In genomic region chr2:134421556-134422328, GRCh38 we compare ENCODE assay signal across 21 cellular contexts.
"Had no signal": no experiment of that assay in that cellular context is flagged by ENCODE, and none has a peak within 500 bp of the region (broad histone marks: within the 10 kb centered on the region; RNA-seq: fewer than 3 reads in every experiment).

No MANE protein-coding gene starts in this region.

- H3K27me3 Mint-ChIP-seq: activated CD4-positive, alpha-beta T cell treated with anti-CD3 and anti-CD28 coated beads, Interleukin-2, amount 10 ng/mL, durations not matched to agents 7 days and 5 days; activated naive CD4-positive, alpha-beta T cell treated with anti-CD3 and anti-CD28 coated beads, Interleukin-2, amount 10 ng/mL, durations not matched to agents 7 days and 5 days; activated naive CD8-positive, alpha-beta T cell treated with anti-CD3 and anti-CD28 coated beads, Interleukin-2, amount 50 U/mL, for 24 hours; activated T-cell treated with anti-CD3 and anti-CD28 coated beads, Interleukin-2, amount 50 U/mL, for 24 hours had no signal

- H3K4me3 Mint-ChIP-seq: activated CD4-positive, alpha-beta T cell treated with anti-CD3 and anti-CD28 coated beads, Interleukin-2, amount 10 ng/mL, durations not matched to agents 7 days and 5 days; activated CD8-positive, alpha-beta T cell treated with anti-CD3 and anti-CD28 coated beads, Interleukin-2, amount 10 ng/mL, durations not matched to agents 7 days and 5 days; activated naive CD4-positive, alpha-beta T cell treated with anti-CD3 and anti-CD28 coated beads, Interleukin-2, amount 10 ng/mL, durations not matched to agents 7 days and 5 days; activated naive CD8-positive, alpha-beta T cell treated with anti-CD3 and anti-CD28 coated beads, Interleukin-2, amount 50 U/mL, for 24 hours; activated T-cell treated with anti-CD3 and anti-CD28 coated beads, Interleukin-2, amount 50 U/mL, for 24 hours; natural killer cell; T-helper 1 cell treated with Interleukin-12 subunit alpha and Interleukin-12 subunit beta and Interleukin-4 antibody, amounts not matched to agents 30 μg/mL and 1 μg/mL, for 36 hours had no signal

- H3K9me3 ChIP-seq: gastroesophageal sphincter, lower lobe of right lung, neutrophil, thoracic aorta, upper lobe of left lung had no signal

- H3K27ac Mint-ChIP-seq: activated CD4-positive, alpha-beta T cell treated with anti-CD3 and anti-CD28 coated beads, Interleukin-2, amount 10 ng/mL, durations not matched to agents 7 days and 5 days; activated CD8-positive, alpha-beta T cell treated with anti-CD3 and anti-CD28 coated beads, Interleukin-2, amount 10 ng/mL, durations not matched to agents 7 days and 5 days; activated naive CD4-positive, alpha-beta T cell treated with anti-CD3 and anti-CD28 coated beads, Interleukin-2, amount 10 ng/mL, durations not matched to agents 7 days and 5 days; activated naive CD8-positive, alpha-beta T cell treated with anti-CD3 and anti-CD28 coated beads, Interleukin-2, amount 50 U/mL, for 24 hours; activated T-cell treated with anti-CD3 and anti-CD28 coated beads, Interleukin-2, amount 50 U/mL, for 24 hours; natural killer cell; T-helper 1 cell treated with Interleukin-12 subunit alpha and Interleukin-12 subunit beta and Interleukin-4 antibody, amounts not matched to agents 30 μg/mL and 1 μg/mL, for 36 hours had no signal

- H3K36me3 ChIP-seq: brain microvascular endothelial cell, thoracic aorta had no signal

- H3K4me1 ChIP-seq: lower lobe of right lung, upper lobe of left lung had no signal

- H3K4me3 ChIP-seq: coronary artery, gastroesophageal sphincter, hepatocyte, lower lobe of right lung, thoracic aorta, upper lobe of left lung had no signal

- DNase-seq: activated CD4-positive, alpha-beta T cell treated with anti-CD3 and anti-CD28 coated beads, Interleukin-2, amount 10 ng/mL, durations not matched to agents 7 days and 5 days; activated CD8-positive, alpha-beta T cell treated with anti-CD3 and anti-CD28 coated beads, Interleukin-2, amount 10 ng/mL, durations not matched to agents 7 days and 5 days; activated effector memory CD4-positive, alpha-beta T cell treated with Interleukin-2 at 50 U/mL for 16 hours; activated naive CD4-positive, alpha-beta T cell treated with anti-CD3 and anti-CD28 coated beads, Interleukin-2, amount 10 ng/mL, durations not matched to agents 7 days and 5 days; activated naive CD8-positive, alpha-beta T cell treated with anti-CD3 and anti-CD28 coated beads, Interleukin-2, amount 50 U/mL, for 24 hours; activated T-cell treated with anti-CD3 and anti-CD28 coated beads, Interleukin-2, amount 50 U/mL, for 24 hours; aorta; brain microvascular endothelial cell; effector CD4-positive, alpha-beta T cell; lower lobe of right lung; natural killer cell; small intestine; stimulated activated CD4-positive, alpha-beta T cell treated with anti-CD3 and anti-CD28 coated beads, Interleukin-4, amount 100 ng/mL, for 1 hour; upper lobe of left lung had no signal

- H3K9me3 Mint-ChIP-seq: activated CD4-positive, alpha-beta T cell treated with anti-CD3 and anti-CD28 coated beads, Interleukin-2, amount 10 ng/mL, durations not matched to agents 7 days and 5 days; activated naive CD4-positive, alpha-beta T cell treated with anti-CD3 and anti-CD28 coated beads, Interleukin-2, amount 10 ng/mL, durations not matched to agents 7 days and 5 days; activated naive CD8-positive, alpha-beta T cell treated with anti-CD3 and anti-CD28 coated beads, Interleukin-2, amount 50 U/mL, for 24 hours; activated T-cell treated with anti-CD3 and anti-CD28 coated beads, Interleukin-2, amount 50 U/mL, for 24 hours; natural killer cell; T-helper 1 cell treated with Interleukin-12 subunit alpha and Interleukin-12 subunit beta and Interleukin-4 antibody, amounts not matched to agents 30 μg/mL and 1 μg/mL, for 36 hours had no signal

- H3K27ac ChIP-seq: brain microvascular endothelial cell, coronary artery, gastroesophageal sphincter, hepatocyte, lower lobe of right lung, neutrophil, upper lobe of left lung had no signal

- H3K27me3 ChIP-seq: brain microvascular endothelial cell, gastroesophageal sphincter, hepatocyte, neutrophil, upper lobe of left lung had no signal

- ATAC-seq: activated CD4-positive, CD25-positive, alpha-beta regulatory T cell treated with anti-CD3 and anti-CD28 coated beads, Interleukin-2, amount 50 U/mL, for 24 hours; activated CD8-positive, alpha-beta T cell treated with anti-CD3 and anti-CD28 coated beads, Interleukin-2, amount 10 ng/mL, durations not matched to agents 7 days and 5 days; activated naive CD8-positive, alpha-beta T cell treated with anti-CD3 and anti-CD28 coated beads, Interleukin-2, amount 50 U/mL, for 24 hours; gastroesophageal sphincter; lower lobe of right lung; natural killer cell had no signal
